In the genomic region with DNA sequence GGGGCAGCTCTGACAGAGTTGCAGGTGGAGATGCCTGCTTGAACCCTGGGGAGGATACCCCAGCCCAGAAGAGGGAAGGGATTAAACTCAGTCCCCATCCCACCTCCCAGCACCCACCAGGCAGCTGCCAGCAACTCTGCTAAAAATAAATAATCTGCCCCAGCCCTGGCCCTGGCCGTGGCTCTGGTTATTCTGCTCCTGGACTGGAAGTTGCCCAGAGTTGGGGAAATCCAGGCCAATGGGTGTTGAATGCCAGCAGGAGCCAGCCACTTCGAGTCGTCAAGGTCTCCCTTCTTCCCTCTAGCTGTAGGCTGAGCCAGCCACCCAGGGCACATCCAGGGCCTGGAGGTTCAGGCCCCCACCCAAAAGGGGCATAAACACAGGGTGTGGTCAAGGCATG, we compare ENCODE assay signal across 10 cellular contexts. TPM values are rescaled to one million over a fixed set of nuclear protein-coding genes. Genes with fewer than 3 reads are reported as not detected.
A peak's percentile ranks its signal among the peaks of the same experiment; 100 is the strongest.
DNase-seq lines count a peak whose midpoint lies in the region; ATAC-seq and TF ChIP-seq lines count a peak whose summit lies in the region.
"Had no signal": no experiment of that assay in that cellular context is flagged by ENCODE, and none has a peak within 500 bp of the region (broad histone marks: within the 10 kb centered on the region; RNA-seq: fewer than 3 reads in every experiment).

No MANE protein-coding gene starts in this region.

- no peak for TF ChIP-seq CTCF in gastrocnemius medialis (IDR thresholded peaks at IDR 0.05 in 4 of 5, conservative IDR thresholded peaks at IDR 0.05 in 1 of 5)

- H3K27ac ChIP-seq in gastrocnemius medialis, result peak overlapping the region; percentile 91 to 99 (median 96)
- H3K27ac ChIP-seq: VCaP had no signal

- H3K36me3 Mint-ChIP-seq in activated T-helper 2 cell treated with anti-CD3 and anti-CD28 coated beads, Interferon-gamma antibody, Interleukin-2, Interleukin-4, amounts not matched to agents 10 μg/mL and 5 μg/mL and 100 μg/mL, durations not matched to agents 14 hours and 24 hours and 36 hours (ENCODE audit: low read depth), result no peaks in the 10 kb centered on the region

- H3K9me3 Mint-ChIP-seq in activated T-helper 2 cell treated with anti-CD3 and anti-CD28 coated beads, Interferon-gamma antibody, Interleukin-2, Interleukin-4, amounts not matched to agents 10 μg/mL and 5 μg/mL and 100 μg/mL, durations not matched to agents 14 hours and 24 hours and 36 hours, result no peaks in the 10 kb centered on the region

- H3K27me3 Mint-ChIP-seq in activated T-helper 2 cell treated with anti-CD3 and anti-CD28 coated beads, Interferon-gamma antibody, Interleukin-2, Interleukin-4, amounts not matched to agents 10 μg/mL and 5 μg/mL and 100 μg/mL, durations not matched to agents 14 hours and 24 hours and 36 hours (ENCODE audit: low read depth), result peaks cover 30% of the 10 kb centered on the region

- DNase-seq in Daoy (ENCODE audit: low read depth) (peak; percentile 37), left ventricle myocardium superior (peak; percentile 80), gastrocnemius medialis (peak; percentile 83 to 95), NOMO-1 treated with dmso at 0.1 percent for 144 hours (lab: John Stamatoyannopoulos, UW; ENCODE audit: unreplicated experiment) (no peak), NCI-H345 treated with DMSO at 0.1 percent for 48 hours (lab: John Stamatoyannopoulos, UW; ENCODE audit: unreplicated experiment) (no peak)
- no peak for DNase-seq in activated T-helper 2 cell treated with anti-CD3 and anti-CD28 coated beads, Interferon-gamma antibody, Interleukin-2, Interleukin-4, amounts not matched to agents 10 μg/mL and 5 μg/mL and 100 μg/mL, durations not matched to agents 14 hours and 24 hours and 36 hours (ENCODE audit: low spot score)
- DNase-seq: Kasumi-1 had no signal

- H3K4me3 Mint-ChIP-seq in activated T-helper 2 cell treated with anti-CD3 and anti-CD28 coated beads, Interferon-gamma antibody, Interleukin-2, Interleukin-4, amounts not matched to agents 10 μg/mL and 5 μg/mL and 100 μg/mL, durations not matched to agents 14 hours and 24 hours and 36 hours (ENCODE audit: low read depth), result peak overlapping the region; percentile 13

- peaks cover 0 to 20% of the 10 kb centered on the region in 2 donors for H3K36me3 ChIP-seq in gastrocnemius medialis

- H3K4me1 Mint-ChIP-seq in activated T-helper 2 cell treated with anti-CD3 and anti-CD28 coated beads, Interferon-gamma antibody, Interleukin-2, Interleukin-4, amounts not matched to agents 10 μg/mL and 5 μg/mL and 100 μg/mL, durations not matched to agents 14 hours and 24 hours and 36 hours (ENCODE audit: low read depth), result peaks cover 20% of the 10 kb centered on the region

- ATAC-seq in left ventricle myocardium superior, result peak; percentile 60
- ATAC-seq in gastrocnemius medialis, result peak; percentile 25 to 31
- no peak for ATAC-seq in HG03469 (IDR thresholded peaks at IDR 0.05; ENCODE audit: unreplicated experiment)
- ATAC-seq in HG03565 (IDR thresholded peaks at IDR 0.05; ENCODE audit: unreplicated experiment), result no peak

- no peaks in the 10 kb centered on the region for H3K9me3 ChIP-seq in gastrocnemius medialis

- H3K27me3 ChIP-seq in gastrocnemius medialis, result no peaks in the 10 kb centered on the region

- peak overlapping the region; percentile 57 to 79 (median 72) for H3K4me3 ChIP-seq in gastrocnemius medialis

- peaks cover 58 to 86% of the 10 kb centered on the region in 2 donors for H3K4me1 ChIP-seq in gastrocnemius medialis

- in situ Hi-C loops in gastrocnemius medialis (cut with MboI; ENCODE audit: low sequenced_read_pairs in 4 of 4), result no loop called here

- no peak overlapping the region for H3K27ac Mint-ChIP-seq in activated T-helper 2 cell treated with anti-CD3 and anti-CD28 coated beads, Interferon-gamma antibody, Interleukin-2, Interleukin-4, amounts not matched to agents 10 μg/mL and 5 μg/mL and 100 μg/mL, durations not matched to agents 14 hours and 24 hours and 36 hours

- no peak for TF ChIP-seq POLR2A in gastrocnemius medialis (IDR thresholded peaks at IDR 0.05)

- intact Hi-C loops in activated T-helper 2 cell treated with anti-CD3 and anti-CD28 coated beads, Interferon-gamma antibody, Interleukin-2, Interleukin-4, amounts not matched to agents 10 μg/mL and 5 μg/mL and 100 μg/mL, durations not matched to agents 14 hours and 24 hours and 36 hours (cut with micrococcal nuclease), result loop anchor here (5.0 kb wide), 2 partner anchors 44 to 94 kb away; a partner anchor contains a TSS
- intact Hi-C loops in left ventricle myocardium superior (cut with micrococcal nuclease), result no loop called here
- intact Hi-C loops in gastrocnemius medialis (cut with DNase I; ENCODE audit: low total_unique reads), result no loop called here

RNA-seq across cellular contexts. Expression of a gene that starts 0.8 kb away (rescaled TPM):
- 24.3 and 27.7 TPM in 2 replicates for total RNA-seq in Daoy (2014; rRNA removed; shearing (Covaris generic))
- total RNA-seq in activated T-helper 2 cell treated with anti-CD3 and anti-CD28 coated beads, Interferon-gamma antibody, Interleukin-2, Interleukin-4, amounts not matched to agents 10 μg/mL and 5 μg/mL and 100 μg/mL, durations not matched to agents 14 hours and 24 hours and 36 hours, result 1.2 and 1.8 TPM in 2 replicates
- 86.7 TPM for total RNA-seq in left ventricle myocardium superior
- 1,000 to 10,000 TPM in 1 of 4 donors, 100 to 1,000 TPM in 3; 286 to 1,191 (median 655) TPM for total RNA-seq in gastrocnemius medialis

RNA-seq across cellular contexts. Expression of a gene that starts 7.5 kb away (rescaled TPM):
- total RNA-seq in Daoy (2014; rRNA removed; shearing (Covaris generic)), result not detected in 2 replicates
- total RNA-seq in activated T-helper 2 cell treated with anti-CD3 and anti-CD28 coated beads, Interferon-gamma antibody, Interleukin-2, Interleukin-4, amounts not matched to agents 10 μg/mL and 5 μg/mL and 100 μg/mL, durations not matched to agents 14 hours and 24 hours and 36 hours, result not detected in 2 replicates
- total RNA-seq in left ventricle myocardium superior (not detected), gastrocnemius medialis (under 1 TPM in 3 of 4 donors, not detected in 1; 0.10 to 0.87 (median 0.16) TPM)

RNA-seq across cellular contexts. Expression of a gene that starts 8.0 kb away (rescaled TPM):
- 127 and 129 TPM in 2 replicates for total RNA-seq in Daoy (2014; rRNA removed; shearing (Covaris generic))
- total RNA-seq in activated T-helper 2 cell treated with anti-CD3 and anti-CD28 coated beads, Interferon-gamma antibody, Interleukin-2, Interleukin-4, amounts not matched to agents 10 μg/mL and 5 μg/mL and 100 μg/mL, durations not matched to agents 14 hours and 24 hours and 36 hours, result 161 and 165 TPM in 2 replicates
- total RNA-seq in left ventricle myocardium superior (114 TPM), gastrocnemius medialis (100 to 1,000 TPM; 189 to 338 (median 264) TPM)

RNA-seq across cellular contexts. Expression of a gene that starts 9.1 kb away (rescaled TPM):
- total RNA-seq in Daoy (2014; rRNA removed; shearing (Covaris generic)), result 10.3 and 12.0 TPM in 2 replicates
- 35.3 and 36.8 TPM in 2 replicates for total RNA-seq in activated T-helper 2 cell treated with anti-CD3 and anti-CD28 coated beads, Interferon-gamma antibody, Interleukin-2, Interleukin-4, amounts not matched to agents 10 μg/mL and 5 μg/mL and 100 μg/mL, durations not matched to agents 14 hours and 24 hours and 36 hours
- 103 TPM for total RNA-seq in left ventricle myocardium superior
- total RNA-seq in gastrocnemius medialis, result 10 to 100 TPM; 25.6 to 48.2 (median 37.7) TPM

RNA-seq across cellular contexts. Expression of a gene that starts 34.9 kb away (rescaled TPM):
- total RNA-seq in Daoy (2014; rRNA removed; shearing (Covaris generic)), result 0.29 TPM in 1 of 2 replicates, not detected in the other
- 9.4 and 10.6 TPM in 2 replicates for total RNA-seq in activated T-helper 2 cell treated with anti-CD3 and anti-CD28 coated beads, Interferon-gamma antibody, Interleukin-2, Interleukin-4, amounts not matched to agents 10 μg/mL and 5 μg/mL and 100 μg/mL, durations not matched to agents 14 hours and 24 hours and 36 hours
- 1.6 TPM for total RNA-seq in left ventricle myocardium superior
- 10 to 100 TPM; 10.3 to 30.3 (median 12.9) TPM for total RNA-seq in gastrocnemius medialis

Comparison
In these comparisons a context has a peak if more than half of its experiments do, and no peak if none do; other contexts are left out.
1. DNase-seq: peak in Daoy (single experiment), left ventricle myocardium superior (single experiment) and gastrocnemius medialis (2 of 2); none in activated T-helper 2 cell treated with anti-CD3 and anti-CD28 coated beads, Interferon-gamma antibody, Interleukin-2, Interleukin-4, amounts not matched to agents 10 μg/mL and 5 μg/mL and 100 μg/mL, durations not matched to agents 14 hours and 24 hours and 36 hours (single experiment), NOMO-1 treated with dmso at 0.1 percent for 144 hours (single experiment) and NCI-H345 treated with DMSO at 0.1 percent for 48 hours (single experiment).
2. ATAC-seq: peak in left ventricle myocardium superior (single experiment) and gastrocnemius medialis (2 of 2); none in HG03469 (single experiment) and HG03565 (single experiment).